ENCODE assay signal across 10 cellular contexts in the genomic region with DNA sequence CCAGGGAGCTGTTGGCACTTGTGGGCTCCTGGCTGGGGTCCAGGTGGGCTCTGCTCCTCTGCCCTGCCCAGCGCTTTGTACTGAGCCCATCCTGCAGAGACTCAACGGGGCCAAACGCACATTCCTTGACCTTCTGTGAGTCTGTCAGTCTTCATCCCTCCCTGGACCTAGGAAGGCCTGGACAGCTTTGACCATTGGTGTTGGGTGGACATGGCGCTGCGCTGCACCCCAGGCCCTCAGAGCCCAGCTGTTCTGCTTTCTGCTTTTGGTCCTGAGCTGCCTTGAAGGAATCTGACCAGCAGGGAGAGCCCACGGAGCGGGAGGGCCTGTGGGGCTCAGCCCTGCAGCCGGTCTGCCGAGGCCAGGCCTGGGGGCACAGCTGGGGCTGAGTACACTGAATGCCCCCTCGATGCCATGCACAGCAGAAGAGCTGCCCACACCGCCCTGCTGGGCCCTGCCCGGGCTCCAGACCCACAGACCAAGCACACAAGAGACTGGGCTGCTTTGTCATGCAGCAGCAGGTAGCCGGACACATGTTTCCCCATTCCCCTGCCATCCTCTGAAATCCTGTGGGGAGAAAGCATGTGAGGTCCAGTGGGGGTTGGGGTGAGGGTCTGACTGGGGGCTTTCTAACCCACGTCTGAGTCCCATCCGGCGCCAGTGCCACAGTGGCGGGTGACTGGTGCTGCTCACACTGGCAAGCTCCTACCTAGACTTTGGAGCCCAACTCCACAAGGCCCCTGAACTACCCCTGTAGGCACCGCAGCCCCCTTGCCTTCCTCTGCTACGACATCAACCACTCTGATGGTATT.
DNase-seq lines count a peak whose midpoint lies in the region; ATAC-seq and TF ChIP-seq lines count a peak whose summit lies in the region.
"Had no signal": no experiment of that assay in that cellular context is flagged by ENCODE, and none has a peak within 500 bp of the region (broad histone marks: within the 10 kb centered on the region; RNA-seq: fewer than 3 reads in every experiment).

No MANE protein-coding gene starts in this region.

- no peaks in the 10 kb centered on the region for H3K9me3 Mint-ChIP-seq in nephron progenitor cell

- no peak overlapping the region for H3K27ac Mint-ChIP-seq in nephron progenitor cell

- H3K4me3 ChIP-seq in LNCaP clone FGC (ENCODE audit: low read depth, low read length) (no peak overlapping the region), cardiac fibroblast (replicated peaks in 1 of 2; ENCODE audit: low read depth in 2 of 2, low read length in 2 of 2) (no peak overlapping the region)
- H3K4me3 ChIP-seq: testis had no signal

- H3K36me3 Mint-ChIP-seq in nephron progenitor cell (ENCODE audit: low read depth), result no peaks in the 10 kb centered on the region

- H3K4me3 Mint-ChIP-seq in nephron progenitor cell, result no peak overlapping the region

- ATAC-seq in HG02763 (IDR thresholded peaks at IDR 0.05; ENCODE audit: unreplicated experiment) (no peak), GM21360 (IDR thresholded peaks at IDR 0.05; ENCODE audit: unreplicated experiment) (no peak)

- H3K4me1 Mint-ChIP-seq in nephron progenitor cell, result peaks cover 51% of the 10 kb centered on the region

- peak; percentile 50 for TF ChIP-seq CTCF in LNCaP clone FGC (IDR thresholded peaks at IDR 0.05; ENCODE audit: control insufficient read depth, extremely low read depth, insufficient read depth)
- TF ChIP-seq CTCF in cardiac fibroblast (IDR thresholded peaks at IDR 0.05; ENCODE audit: low read depth, low read length), result peak; percentile 55
- TF ChIP-seq CTCF in nephron progenitor cell (IDR thresholded peaks at IDR 0.05), result peak; percentile 8

- peak; percentile 28 for DNase-seq in ELF-1 (ENCODE audit: low read depth, low spot score)
- no peak for DNase-seq in LNCaP clone FGC (ENCODE audit: low read depth)
- DNase-seq in cardiac fibroblast (ENCODE audit: low read depth in 2 of 2), result peak; percentile 31 to 42
- no peak for DNase-seq in nephron progenitor cell
- no peak for DNase-seq in NAMALWA (ENCODE audit: low spot score)
- DNase-seq: cortex of kidney, NCI-H774, testis had no signal

- peaks cover 18% of the 10 kb centered on the region for H3K27me3 Mint-ChIP-seq in nephron progenitor cell (ENCODE audit: low read depth, poor library complexity)

Comparison
In these comparisons a context has a peak if more than half of its experiments do, and no peak if none do; other contexts are left out.
1. DNase-seq: peak in ELF-1 (single experiment) and cardiac fibroblast (2 of 2); none in LNCaP clone FGC (single experiment), nephron progenitor cell (single experiment) and NAMALWA (single experiment).
2. Peak in every context shown above with its lines, with median percentiles within 50 percentile points of each other: CTCF ChIP-seq.